8 cellular contexts compared by ENCODE assay signal in the genomic region with DNA sequence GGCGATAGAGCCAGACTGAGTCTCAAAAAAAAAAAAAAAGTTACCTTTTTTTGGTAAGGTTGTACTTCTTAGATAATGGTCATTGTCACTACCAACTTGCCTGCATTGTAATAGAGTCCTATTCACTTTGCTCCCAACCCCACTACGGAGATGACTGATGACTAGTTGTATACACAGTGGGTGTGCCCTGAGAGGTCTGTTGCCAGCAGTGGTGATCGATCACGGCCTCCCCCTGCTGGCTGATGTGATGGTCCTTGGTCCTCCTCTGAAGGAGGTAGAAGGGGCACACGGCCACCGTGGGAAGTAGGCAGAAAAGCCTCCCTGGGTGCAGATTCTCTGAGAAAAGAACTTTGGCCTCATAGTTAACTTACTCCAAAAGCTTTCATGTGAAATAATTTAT. TPM values are rescaled to one million over a fixed set of nuclear protein-coding genes. Genes with fewer than 3 reads are reported as not detected.
DNase-seq lines count a peak whose midpoint lies in the region; ATAC-seq and TF ChIP-seq lines count a peak whose summit lies in the region.

No MANE protein-coding gene starts in this region.

- POLR2A ChIA-PET in activated CD4-positive, alpha-beta T cell treated with anti-CD3 and anti-CD28 coated beads, Interleukin-2, amount 10 ng/mL, durations not matched to agents 7 days and 5 days (lab: Charles Lee), result no interaction called here

- H3K4me1 Mint-ChIP-seq in activated CD4-positive, alpha-beta T cell treated with anti-CD3 and anti-CD28 coated beads, Interleukin-2, amount 10 ng/mL, durations not matched to agents 7 days and 5 days, result no peaks in the 10 kb centered on the region

- H3K27ac Mint-ChIP-seq in activated CD4-positive, alpha-beta T cell treated with anti-CD3 and anti-CD28 coated beads, Interleukin-2, amount 10 ng/mL, durations not matched to agents 7 days and 5 days, result no peak overlapping the region

- H3K4me3 ChIP-seq in AG10803 (ENCODE audit: low read length), result no peak overlapping the region
- H3K4me3 ChIP-seq in fibroblast of mammary gland (ENCODE audit: control insufficient read depth, low read depth, low read length), result no peak overlapping the region

- ATAC-seq in GM19035 (IDR thresholded peaks at IDR 0.05; ENCODE audit: unreplicated experiment) (peak; percentile 64), HG03521 (IDR thresholded peaks at IDR 0.05; ENCODE audit: unreplicated experiment) (no peak), omental fat pad (ENCODE audit: low FRiP score) (no peak)

- H3K27me3 Mint-ChIP-seq in activated CD4-positive, alpha-beta T cell treated with anti-CD3 and anti-CD28 coated beads, Interleukin-2, amount 10 ng/mL, durations not matched to agents 7 days and 5 days, result peaks cover 17% of the 10 kb centered on the region

- DNase-seq in AG10803 (ENCODE audit: low read depth) (no peak), LHCN-M2 (ENCODE audit: low read depth) (peak; percentile 55), fibroblast of mammary gland (ENCODE audit: low read depth) (peak; percentile 63), omental fat pad (ENCODE audit: low spot score) (no peak)
- peak; percentile 54 for DNase-seq in activated CD4-positive, alpha-beta T cell treated with anti-CD3 and anti-CD28 coated beads, Interleukin-2, amount 10 ng/mL, durations not matched to agents 7 days and 5 days
- DNase-seq in stimulated activated CD4-positive, alpha-beta T cell treated with anti-CD3 and anti-CD28 coated beads, Interleukin-4, amount 100 ng/mL, for 24 hours, result peak; percentile 44

- CTCF ChIA-PET in activated CD4-positive, alpha-beta T cell treated with anti-CD3 and anti-CD28 coated beads, Interleukin-2, amount 10 ng/mL, durations not matched to agents 7 days and 5 days (lab: Charles Lee), result no interaction called here

- no peaks in the 10 kb centered on the region for H3K36me3 Mint-ChIP-seq in activated CD4-positive, alpha-beta T cell treated with anti-CD3 and anti-CD28 coated beads, Interleukin-2, amount 10 ng/mL, durations not matched to agents 7 days and 5 days (ENCODE audit: low read depth)

- no peaks in the 10 kb centered on the region for H3K9me3 Mint-ChIP-seq in activated CD4-positive, alpha-beta T cell treated with anti-CD3 and anti-CD28 coated beads, Interleukin-2, amount 10 ng/mL, durations not matched to agents 7 days and 5 days

- no peak overlapping the region for H3K4me3 Mint-ChIP-seq in activated CD4-positive, alpha-beta T cell treated with anti-CD3 and anti-CD28 coated beads, Interleukin-2, amount 10 ng/mL, durations not matched to agents 7 days and 5 days

- peak; percentile 24; the same call in 1 of the 2 replicates for TF ChIP-seq CTCF in AG10803 (conservative IDR thresholded peaks at IDR 0.05; ENCODE audit: low read length)
- peak; percentile 55 for TF ChIP-seq CTCF in fibroblast of mammary gland (conservative IDR thresholded peaks at IDR 0.05; ENCODE audit: control insufficient read depth, insufficient read depth, low read depth, low read length)
- no peak for TF ChIP-seq CTCF in omental fat pad (IDR thresholded peaks at IDR 0.05)

RNA-seq across cellular contexts. Expression of gene GCNT3, which starts 10.7 kb away (rescaled TPM):
- total RNA-seq in LHCN-M2 (2014; rRNA removed), result 0.23 and 2.2 TPM in 2 replicates
- polyA plus RNA-seq in LHCN-M2 (2012), result 0.53 TPM
- not detected for total RNA-seq in activated CD4-positive, alpha-beta T cell treated with anti-CD3 and anti-CD28 coated beads, Interleukin-2, amount 10 ng/mL, durations not matched to agents 7 days and 5 days
- total RNA-seq in omental fat pad, result not detected

RNA-seq across cellular contexts. Expression of gene GTF2A2, which starts 35.0 kb away (rescaled TPM):
- total RNA-seq in LHCN-M2 (2014; rRNA removed), result 73.8 and 90.3 TPM in 2 replicates
- 108 TPM for polyA plus RNA-seq in LHCN-M2 (2012)
- total RNA-seq in activated CD4-positive, alpha-beta T cell treated with anti-CD3 and anti-CD28 coated beads, Interleukin-2, amount 10 ng/mL, durations not matched to agents 7 days and 5 days, result 100 to 1,000 TPM; 110 to 123 TPM
- total RNA-seq in omental fat pad, result 10 to 100 TPM; 22.4 to 38.6 (median 28.7) TPM

Comparison
In these comparisons a context has a peak if more than half of its experiments do, and no peak if none do; other contexts are left out.
1. DNase-seq: peak in LHCN-M2 (single experiment), activated CD4-positive, alpha-beta T cell treated with anti-CD3 and anti-CD28 coated beads, Interleukin-2, amount 10 ng/mL, durations not matched to agents 7 days and 5 days (single experiment), fibroblast of mammary gland (single experiment) and stimulated activated CD4-positive, alpha-beta T cell treated with anti-CD3 and anti-CD28 coated beads, Interleukin-4, amount 100 ng/mL, for 24 hours (single experiment); none in AG10803 (single experiment) and omental fat pad (single experiment).
2. CTCF ChIP-seq: peak in AG10803 (single experiment) and fibroblast of mammary gland (single experiment); none in omental fat pad (0 of 3).